Comparison of ENCODE assay signal across 1 cellular context in the genomic region with DNA sequence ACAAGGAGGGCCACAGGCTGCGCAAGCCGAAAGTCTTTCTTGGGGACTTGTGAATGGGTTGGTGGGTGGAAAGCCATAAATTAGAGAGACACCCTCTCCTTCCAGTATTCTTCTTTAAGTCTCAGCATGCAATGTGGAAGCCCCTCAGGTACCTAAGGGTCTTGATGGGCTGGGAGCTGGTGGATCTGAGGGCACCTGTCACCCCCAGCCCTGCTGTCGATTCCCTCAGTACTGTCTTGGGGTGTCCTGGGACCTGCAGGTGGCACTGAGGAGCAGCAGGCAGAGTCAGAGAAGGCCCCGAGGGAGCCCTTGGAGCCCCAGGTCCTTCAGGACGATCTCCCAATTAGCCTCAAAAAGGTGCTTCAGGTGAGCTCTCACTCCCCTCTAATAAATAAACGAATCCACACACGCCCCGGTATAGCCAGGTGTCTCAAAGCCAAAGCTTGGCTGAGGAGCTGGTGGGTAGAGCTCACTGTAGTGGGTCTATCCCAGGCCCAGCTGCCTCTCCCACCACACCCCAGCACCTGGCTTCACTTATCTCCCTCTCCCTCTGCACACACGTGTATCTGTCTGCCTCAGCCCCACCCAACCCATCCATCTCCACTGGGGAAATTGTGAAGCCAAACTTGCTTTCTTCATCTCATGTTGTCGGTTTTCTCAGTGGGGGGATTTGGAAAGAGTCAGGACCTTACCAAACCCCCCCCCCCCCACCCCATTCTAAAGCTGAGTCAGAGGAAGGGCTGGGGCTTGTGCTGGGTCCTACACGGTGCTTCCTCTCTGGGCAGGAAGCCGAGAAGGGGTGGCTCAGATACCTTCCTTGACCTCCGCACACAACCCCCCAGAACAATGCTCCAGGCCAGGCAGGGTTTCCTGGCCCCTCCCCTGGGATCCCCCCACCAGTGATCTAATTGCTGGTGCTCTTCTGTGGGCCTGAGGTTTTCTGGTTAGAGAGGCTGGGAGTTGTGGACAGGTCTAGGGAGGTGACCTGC.
A peak's percentile ranks its signal among the peaks of the same experiment; 100 is the strongest.
TF ChIP-seq lines count a peak whose summit lies in the region.

No MANE protein-coding gene starts in this region.

TF ChIP-seq in HEK293, 187 proteins besides CTCF, POLR2A, EP300 and RAD21 (continued from another document):
- TF ChIP-seq ZFHX2 (tag by site-specific recombination; conservative IDR thresholded peaks at IDR 0.05) (0 out of 2 replicates have a peak, but pooled peaks have one; percentile 1), ZBTB21 (tag by site-specific recombination; IDR thresholded peaks at IDR 0.05) (no peak), ZNF335 (tag by site-specific recombination; conservative IDR thresholded peaks at IDR 0.05) (peak; percentile 74), ZEB2 (tag by site-specific recombination; IDR thresholded peaks at IDR 0.05) (no peak), KLF1 (tag by site-specific recombination; IDR thresholded peaks at IDR 0.05) (peak; percentile 63), SP7 (tag by site-specific recombination; IDR thresholded peaks at IDR 0.05) (0 out of 2 replicates have a peak, but pooled peaks have one; percentile 2), ZNF555 (tag by site-specific recombination; conservative IDR thresholded peaks at IDR 0.05) (no peak)
- TF ChIP-seq, protein P1, sequence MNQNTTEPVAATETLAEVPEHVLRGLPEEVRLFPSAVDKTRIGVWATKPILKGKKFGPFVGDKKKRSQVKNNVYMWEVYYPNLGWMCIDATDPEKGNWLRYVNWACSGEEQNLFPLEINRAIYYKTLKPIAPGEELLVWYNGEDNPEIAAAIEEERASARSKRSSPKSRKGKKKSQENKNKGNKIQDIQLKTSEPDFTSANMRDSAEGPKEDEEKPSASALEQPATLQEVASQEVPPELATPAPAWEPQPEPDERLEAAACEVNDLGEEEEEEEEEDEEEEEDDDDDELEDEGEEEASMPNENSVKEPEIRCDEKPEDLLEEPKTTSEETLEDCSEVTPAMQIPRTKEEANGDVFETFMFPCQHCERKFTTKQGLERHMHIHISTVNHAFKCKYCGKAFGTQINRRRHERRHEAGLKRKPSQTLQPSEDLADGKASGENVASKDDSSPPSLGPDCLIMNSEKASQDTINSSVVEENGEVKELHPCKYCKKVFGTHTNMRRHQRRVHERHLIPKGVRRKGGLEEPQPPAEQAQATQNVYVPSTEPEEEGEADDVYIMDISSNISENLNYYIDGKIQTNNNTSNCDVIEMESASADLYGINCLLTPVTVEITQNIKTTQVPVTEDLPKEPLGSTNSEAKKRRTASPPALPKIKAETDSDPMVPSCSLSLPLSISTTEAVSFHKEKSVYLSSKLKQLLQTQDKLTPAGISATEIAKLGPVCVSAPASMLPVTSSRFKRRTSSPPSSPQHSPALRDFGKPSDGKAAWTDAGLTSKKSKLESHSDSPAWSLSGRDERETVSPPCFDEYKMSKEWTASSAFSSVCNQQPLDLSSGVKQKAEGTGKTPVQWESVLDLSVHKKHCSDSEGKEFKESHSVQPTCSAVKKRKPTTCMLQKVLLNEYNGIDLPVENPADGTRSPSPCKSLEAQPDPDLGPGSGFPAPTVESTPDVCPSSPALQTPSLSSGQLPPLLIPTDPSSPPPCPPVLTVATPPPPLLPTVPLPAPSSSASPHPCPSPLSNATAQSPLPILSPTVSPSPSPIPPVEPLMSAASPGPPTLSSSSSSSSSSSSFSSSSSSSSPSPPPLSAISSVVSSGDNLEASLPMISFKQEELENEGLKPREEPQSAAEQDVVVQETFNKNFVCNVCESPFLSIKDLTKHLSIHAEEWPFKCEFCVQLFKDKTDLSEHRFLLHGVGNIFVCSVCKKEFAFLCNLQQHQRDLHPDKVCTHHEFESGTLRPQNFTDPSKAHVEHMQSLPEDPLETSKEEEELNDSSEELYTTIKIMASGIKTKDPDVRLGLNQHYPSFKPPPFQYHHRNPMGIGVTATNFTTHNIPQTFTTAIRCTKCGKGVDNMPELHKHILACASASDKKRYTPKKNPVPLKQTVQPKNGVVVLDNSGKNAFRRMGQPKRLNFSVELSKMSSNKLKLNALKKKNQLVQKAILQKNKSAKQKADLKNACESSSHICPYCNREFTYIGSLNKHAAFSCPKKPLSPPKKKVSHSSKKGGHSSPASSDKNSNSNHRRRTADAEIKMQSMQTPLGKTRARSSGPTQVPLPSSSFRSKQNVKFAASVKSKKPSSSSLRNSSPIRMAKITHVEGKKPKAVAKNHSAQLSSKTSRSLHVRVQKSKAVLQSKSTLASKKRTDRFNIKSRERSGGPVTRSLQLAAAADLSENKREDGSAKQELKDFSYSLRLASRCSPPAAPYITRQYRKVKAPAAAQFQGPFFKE (tag by site-specific recombination; IDR thresholded peaks at IDR 0.05; ENCODE audit: borderline replicate concordance): no peak
- TF ChIP-seq, protein P2, sequence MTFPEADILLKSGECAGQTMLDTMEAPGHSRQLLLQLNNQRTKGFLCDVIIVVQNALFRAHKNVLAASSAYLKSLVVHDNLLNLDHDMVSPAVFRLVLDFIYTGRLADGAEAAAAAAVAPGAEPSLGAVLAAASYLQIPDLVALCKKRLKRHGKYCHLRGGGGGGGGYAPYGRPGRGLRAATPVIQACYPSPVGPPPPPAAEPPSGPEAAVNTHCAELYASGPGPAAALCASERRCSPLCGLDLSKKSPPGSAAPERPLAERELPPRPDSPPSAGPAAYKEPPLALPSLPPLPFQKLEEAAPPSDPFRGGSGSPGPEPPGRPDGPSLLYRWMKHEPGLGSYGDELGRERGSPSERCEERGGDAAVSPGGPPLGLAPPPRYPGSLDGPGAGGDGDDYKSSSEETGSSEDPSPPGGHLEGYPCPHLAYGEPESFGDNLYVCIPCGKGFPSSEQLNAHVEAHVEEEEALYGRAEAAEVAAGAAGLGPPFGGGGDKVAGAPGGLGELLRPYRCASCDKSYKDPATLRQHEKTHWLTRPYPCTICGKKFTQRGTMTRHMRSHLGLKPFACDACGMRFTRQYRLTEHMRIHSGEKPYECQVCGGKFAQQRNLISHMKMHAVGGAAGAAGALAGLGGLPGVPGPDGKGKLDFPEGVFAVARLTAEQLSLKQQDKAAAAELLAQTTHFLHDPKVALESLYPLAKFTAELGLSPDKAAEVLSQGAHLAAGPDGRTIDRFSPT (tag by site-specific recombination; IDR thresholded peaks at IDR 0.05): 0 out of 2 replicates have a peak, but pooled peaks have one; percentile 1
- TF ChIP-seq, protein P3, sequence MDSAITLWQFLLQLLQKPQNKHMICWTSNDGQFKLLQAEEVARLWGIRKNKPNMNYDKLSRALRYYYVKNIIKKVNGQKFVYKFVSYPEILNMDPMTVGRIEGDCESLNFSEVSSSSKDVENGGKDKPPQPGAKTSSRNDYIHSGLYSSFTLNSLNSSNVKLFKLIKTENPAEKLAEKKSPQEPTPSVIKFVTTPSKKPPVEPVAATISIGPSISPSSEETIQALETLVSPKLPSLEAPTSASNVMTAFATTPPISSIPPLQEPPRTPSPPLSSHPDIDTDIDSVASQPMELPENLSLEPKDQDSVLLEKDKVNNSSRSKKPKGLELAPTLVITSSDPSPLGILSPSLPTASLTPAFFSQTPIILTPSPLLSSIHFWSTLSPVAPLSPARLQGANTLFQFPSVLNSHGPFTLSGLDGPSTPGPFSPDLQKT (IDR thresholded peaks at IDR 0.05; ENCODE audit: borderline replicate concordance, low read depth, low read length): no peak
